Comparison of ENCODE assay signal across 22 cellular contexts in genomic region chr17:49488612-49489011, GRCh38. TPM values are rescaled to one million over a fixed set of nuclear protein-coding genes. Genes with fewer than 3 reads are reported as not detected.
DNase-seq lines count a peak whose midpoint lies in the region; TF ChIP-seq lines count a peak whose summit lies in the region.
"Had no signal": no experiment of that assay in that cellular context is flagged by ENCODE, and none has a peak within 500 bp of the region (broad histone marks: within the 10 kb centered on the region; RNA-seq: fewer than 3 reads in every experiment).

No MANE protein-coding gene starts in this region.

- H3K9me3 ChIP-seq in cardiac muscle cell (ENCODE audit: low read depth): no peaks in the 10 kb centered on the region
- H3K9me3 ChIP-seq in left ventricle myocardium inferior (replicated peaks): no peaks in the 10 kb centered on the region
- H3K9me3 ChIP-seq in mesodermal cell (ENCODE audit: control insufficient read depth, low read length): no peaks in the 10 kb centered on the region
- H3K9me3 ChIP-seq in MG63: no peaks in the 10 kb centered on the region
- H3K9me3 ChIP-seq in Caco-2: no peaks in the 10 kb centered on the region

- BruUV-seq in Caco-2 (replicated peaks; lab: Mats Ljungman, UMichigan): no TSS peak

- peaks cover 42% of the 10 kb centered on the region for H3K27me3 Mint-ChIP-seq in Caco-2 (ENCODE audit: insufficient read depth, unreplicated experiment)

- no peaks in the 10 kb centered on the region for H3K27me3 ChIP-seq in cardiac muscle cell
- peaks cover 91% of the 10 kb centered on the region for H3K27me3 ChIP-seq in left ventricle myocardium inferior (ENCODE audit: low read depth)
- H3K27me3 ChIP-seq in MG63: no peaks in the 10 kb centered on the region
- H3K27me3 ChIP-seq in Caco-2 (replicated peaks; ENCODE audit: control insufficient read depth, insufficient read depth, low read length): peaks cover 2% of the 10 kb centered on the region; the same call in 1 of the 2 replicates

- H3K9me3 Mint-ChIP-seq in Caco-2 (ENCODE audit: unreplicated experiment): no peaks in the 10 kb centered on the region
- H3K9me3 Mint-ChIP-seq: HFFc6 had no signal

- 85 to 89% methylated on average over 6 to 7 of the region's 8 CpGs for WGBS in mesodermal cell (ENCODE audit: insufficient coverage in 2 of 2), 2 experiments

- no peaks in the 10 kb centered on the region for H3K36me3 Mint-ChIP-seq in Caco-2 (ENCODE audit: insufficient read depth, unreplicated experiment)
- H3K36me3 Mint-ChIP-seq: CD4-positive, CD25-positive, alpha-beta regulatory T cell had no signal

- no peak overlapping the region for H3K27ac Mint-ChIP-seq in Caco-2 (ENCODE audit: unreplicated experiment)
- H3K27ac Mint-ChIP-seq: HFFc6 had no signal

- no peaks in the 10 kb centered on the region for H3K4me1 Mint-ChIP-seq in Caco-2 (ENCODE audit: low read depth, unreplicated experiment)

- DNase-seq in cardiac muscle cell (ENCODE audit: low read depth in 1 of 2, low spot score in 1 of 2) (peak in 1 of 2 donors; percentile 91), left ventricle myocardium inferior (no peak), islet precursor cell (peak; percentile 79), MG63 (no peak), Caco-2 (no peak), COLO829 (ENCODE audit: low spot score) (no peak)
- DNase-seq: CD4-positive, CD25-positive, alpha-beta regulatory T cell; COR-L47; DND-41; H7; HFFc6; KBM-7; NCI-H1105; NCI-H146; NCI-H2029 treated with DMSO at 0.1 percent for 48 hours; NCI-H226; NCI-H524; NCI-H774; NK-92 treated with Interleukin-12 subunit alpha and Interleukin-12 subunit beta, amount 100 ng/mL, for 24 hours had no signal

- TF ChIP-seq CTCF in cardiac muscle cell (IDR thresholded peaks at IDR 0.05; ENCODE audit: low read depth, low read length): no peak
- no peak for TF ChIP-seq CTCF in left ventricle myocardium inferior (IDR thresholded peaks at IDR 0.05; ENCODE audit: borderline replicate concordance)
- no peak for TF ChIP-seq CTCF in Caco-2 (IDR thresholded peaks at IDR 0.05; ENCODE audit: insufficient read depth in 1 of 2, low read depth in 1 of 2, low read length in 1 of 2, severe bottlenecking in 1 of 2, unreplicated experiment in 1 of 2)

- H3K36me3 ChIP-seq in cardiac muscle cell (no peaks in the 10 kb centered on the region), left ventricle myocardium inferior (no peaks in the 10 kb centered on the region), mesodermal cell (ENCODE audit: control insufficient read depth, insufficient read depth, low read length) (no peaks in the 10 kb centered on the region), MG63 (no peaks in the 10 kb centered on the region), Caco-2 (ENCODE audit: control insufficient read depth, insufficient read depth, low read length) (no peaks in the 10 kb centered on the region)
- H3K36me3 ChIP-seq: SJSA1 had no signal

- intact Hi-C loops in left ventricle myocardium inferior (cut with micrococcal nuclease): no loop called here
- intact Hi-C loops in Caco-2 (cut with micrococcal nuclease; ENCODE audit: unreplicated experiment): no loop called here

- no peak overlapping the region for H3K4me3 ChIP-seq in cardiac muscle cell
- H3K4me3 ChIP-seq in left ventricle myocardium inferior: no peak overlapping the region
- no peak overlapping the region for H3K4me3 ChIP-seq in mesodermal cell (ENCODE audit: extremely low read depth, insufficient read depth, low read length, poor library complexity, severe bottlenecking)
- no peak overlapping the region for H3K4me3 ChIP-seq in MG63
- no peak overlapping the region for H3K4me3 ChIP-seq in Caco-2 (ENCODE audit: low read depth, low read length)
- H3K4me3 ChIP-seq: GM12878, SJSA1 had no signal

- CTCF ChIA-PET in Caco-2 (lab: Charles Lee): interaction anchor here (1.1 to 1.4 kb wide), 2 partner anchors 8 to 80 kb away, joined by 4 to 5 read pairs; no protein-coding TSS in a partner anchor

- H3K27ac ChIP-seq in cardiac muscle cell (peak overlapping the region; percentile 88), left ventricle myocardium inferior (replicated peaks) (no peak overlapping the region), mesodermal cell (ENCODE audit: low read depth, low read length, severe bottlenecking) (peak overlapping the region; percentile 1)
- H3K27ac ChIP-seq: SJSA1 had no signal

- peaks cover 53% of the 10 kb centered on the region for H3K4me1 ChIP-seq in cardiac muscle cell (ENCODE audit: low read depth)
- peaks cover 6% of the 10 kb centered on the region for H3K4me1 ChIP-seq in left ventricle myocardium inferior
- peaks cover 16% of the 10 kb centered on the region for H3K4me1 ChIP-seq in mesodermal cell (ENCODE audit: control insufficient read depth, insufficient read depth, low read length, poor library complexity, severe bottlenecking)
- no peaks in the 10 kb centered on the region for H3K4me1 ChIP-seq in Caco-2
- H3K4me1 ChIP-seq: SJSA1 had no signal

- POLR2A ChIA-PET in Caco-2 (lab: Charles Lee): no interaction called here

- no peak overlapping the region for H3K4me3 Mint-ChIP-seq in Caco-2 (ENCODE audit: unreplicated experiment)
- H3K4me3 Mint-ChIP-seq: CD4-positive, CD25-positive, alpha-beta regulatory T cell; HFFc6 had no signal

RNA-seq across cellular contexts. Expression of gene NGFR, which starts 6.5 kb away (rescaled TPM):
- total RNA-seq in cardiac muscle cell (16.5 and 31.3 TPM in 2 replicates), left ventricle myocardium inferior (8.9 TPM), Caco-2 (2022) (1.6 and 1.7 TPM in 2 replicates)
- 12.2 and 27.0 TPM in 2 replicates for polyA plus RNA-seq in cardiac muscle cell
- 36.0 TPM for polyA plus RNA-seq in mesodermal cell (2013, experiment 1 of 2)
- 31.0 TPM for polyA plus RNA-seq in mesodermal cell (2013, experiment 2 of 2)
- total RNA-seq in MG63 (2014; rRNA removed; shearing (Covaris generic); ENCODE audit: low replicate concordance): 3.4 and 3.6 TPM in 2 replicates
- polyA plus RNA-seq: CD4-positive, CD25-positive, alpha-beta regulatory T cell had no signal
